In the genomic region with DNA sequence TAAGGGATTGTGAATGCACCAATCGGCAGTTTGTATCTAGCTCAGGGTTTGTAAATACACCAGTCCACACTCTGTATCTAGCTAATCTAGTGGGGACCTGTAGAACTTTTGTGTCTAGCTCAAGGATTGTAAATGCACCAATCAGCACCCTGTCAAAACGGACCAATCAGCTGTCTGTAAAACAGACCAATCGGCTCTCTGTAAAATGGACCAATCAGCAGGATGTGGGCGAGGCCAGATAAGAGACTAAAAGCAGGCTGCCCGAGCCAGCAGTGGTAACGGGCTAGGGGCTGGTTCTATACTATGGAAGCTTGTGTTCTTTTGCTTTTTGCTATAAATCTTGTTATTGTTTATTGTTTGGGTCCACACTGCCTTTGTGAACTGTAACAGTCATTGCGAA, we compare ENCODE assay signal across 8 cellular contexts. TPM values are rescaled to one million over a fixed set of nuclear protein-coding genes. Genes with fewer than 3 reads are reported as not detected.
DNase-seq lines count a peak whose midpoint lies in the region; ATAC-seq and TF ChIP-seq lines count a peak whose summit lies in the region.
"Not testable (repeated sequence)": the region's sequence is repeated elsewhere in the genome, so short reads cannot be mapped to it uniquely, and the experiment has no call there.

No MANE protein-coding gene starts in this region.

- peak overlapping the region; percentile 34 for H3K4me3 Mint-ChIP-seq in activated CD4-positive, alpha-beta memory T cell treated with anti-CD3 and anti-CD28 coated beads, Interleukin-2, amount 10 ng/mL, durations not matched to agents 7 days and 5 days
- peak overlapping the region; percentile 8 for H3K4me3 Mint-ChIP-seq in activated naive CD8-positive, alpha-beta T cell treated with anti-CD3 and anti-CD28 coated beads, Interleukin-2, amount 10 ng/mL, durations not matched to agents 7 days and 5 days
- H3K4me3 Mint-ChIP-seq in natural killer cell, result peak overlapping the region; percentile 49
- peak overlapping the region; percentile 75 for H3K4me3 Mint-ChIP-seq in stimulated activated naive CD8-positive, alpha-beta T cell treated with anti-CD3 and anti-CD28 coated beads, Interleukin-15, amount 100 ng/mL, for 72 hours

- not testable (repeated sequence) for H3K36me3 ChIP-seq in SK-N-SH (replicated peaks in 1 of 2; ENCODE audit: control insufficient read depth in 1 of 2, insufficient read depth in 2 of 2, low read length in 1 of 2); gastroesophageal sphincter

- not testable (repeated sequence) for H3K79me2 ChIP-seq in SK-N-SH (ENCODE audit: insufficient read depth)

- TF ChIP-seq CTCF in 22Rv1 (IDR thresholded peaks at IDR 0.05); SK-N-SH (IDR thresholded peaks at IDR 0.05); gastroesophageal sphincter (IDR thresholded peaks at IDR 0.05); natural killer cell (IDR thresholded peaks at IDR 0.05): not testable (repeated sequence)

- TF ChIP-seq EP300 in SK-N-SH (IDR thresholded peaks at IDR 0.05; ENCODE audit: borderline replicate concordance in 1 of 2, low read depth in 1 of 2, low read length in 1 of 2); gastroesophageal sphincter (IDR thresholded peaks at IDR 0.05): not testable (repeated sequence)

- TF ChIP-seq RAD21 in SK-N-SH (IDR thresholded peaks at IDR 0.05; ENCODE audit: low read length), result not testable (repeated sequence)

- not testable (repeated sequence) for H3K27me3 ChIP-seq in SK-N-SH (ENCODE audit: insufficient read depth); gastroesophageal sphincter

- peak overlapping the region; percentile 92 for H3K27ac ChIP-seq in 22Rv1
- not testable (repeated sequence) for H3K27ac ChIP-seq in SK-N-SH (ENCODE audit: low read depth in 2 of 2, low read length in 1 of 2)
- H3K27ac ChIP-seq in gastroesophageal sphincter, result peak overlapping the region in 3 of 4 donors; percentile 83 to 89 (median 85)

- CTCF ChIA-PET in SK-N-SH (lab: Yijun Ruan, JAX), result interaction anchor here (0.8 to 2.5 kb wide), 4 partner anchors 19 to 424 kb away, joined by 3 to 11 read pairs (median 4); partner anchors contain the start of gene FAM8A1
- CTCF ChIA-PET in activated CD4-positive, alpha-beta memory T cell treated with anti-CD3 and anti-CD28 coated beads, Interleukin-2, amount 10 ng/mL, durations not matched to agents 7 days and 5 days (lab: Charles Lee), result interaction anchor here (0.8 to 2.3 kb wide), 4 partner anchors 9 to 426 kb away, joined by 3 to 9 read pairs (median 4); no protein-coding TSS in a partner anchor

- 95% methylated on average over 7 of the region's 7 CpGs for WGBS in SK-N-SH (ENCODE audit: low lambda C conversion rate)
- WGBS in gastroesophageal sphincter (ENCODE audit: low coverage in 1 of 2), 2 donors, result 90% methylated on average over 2 to 5 of the region's 7 CpGs

- intact Hi-C loops in natural killer cell (cut with micrococcal nuclease), result loop anchor here (5.0 kb wide), 1 partner anchor 236 kb away; no protein-coding TSS in a partner anchor

- peak overlapping the region; percentile 87; the same call in 1 of the 2 replicates for H2AFZ ChIP-seq in SK-N-SH (ENCODE audit: low read depth)

- POLR2A ChIA-PET in SK-N-SH (lab: Yijun Ruan, JAX), result interaction anchor here (1.2 kb wide), 1 partner anchor 423 kb away, joined by 3 read pairs; no protein-coding TSS in a partner anchor
- POLR2A ChIA-PET in activated CD4-positive, alpha-beta memory T cell treated with anti-CD3 and anti-CD28 coated beads, Interleukin-2, amount 10 ng/mL, durations not matched to agents 7 days and 5 days (lab: Charles Lee); activated naive CD8-positive, alpha-beta T cell treated with anti-CD3 and anti-CD28 coated beads, Interleukin-2, amount 10 ng/mL, durations not matched to agents 7 days and 5 days (lab: Charles Lee): not testable (repeated sequence)

- not testable (repeated sequence) for H3K9me2 ChIP-seq in SK-N-SH

- H3K36me3 Mint-ChIP-seq in activated CD4-positive, alpha-beta memory T cell treated with anti-CD3 and anti-CD28 coated beads, Interleukin-2, amount 10 ng/mL, durations not matched to agents 7 days and 5 days (ENCODE audit: low read depth); activated naive CD8-positive, alpha-beta T cell treated with anti-CD3 and anti-CD28 coated beads, Interleukin-2, amount 10 ng/mL, durations not matched to agents 7 days and 5 days: not testable (repeated sequence)
- peaks cover 14% of the 10 kb centered on the region for H3K36me3 Mint-ChIP-seq in natural killer cell

- peaks cover 10% of the 10 kb centered on the region for H3F3A ChIP-seq in SK-N-SH (replicated peaks; ENCODE audit: insufficient read depth)

- H3K27me3 Mint-ChIP-seq in activated CD4-positive, alpha-beta memory T cell treated with anti-CD3 and anti-CD28 coated beads, Interleukin-2, amount 10 ng/mL, durations not matched to agents 7 days and 5 days, result peaks cover 20% of the 10 kb centered on the region
- peaks cover 21% of the 10 kb centered on the region for H3K27me3 Mint-ChIP-seq in activated naive CD8-positive, alpha-beta T cell treated with anti-CD3 and anti-CD28 coated beads, Interleukin-2, amount 10 ng/mL, durations not matched to agents 7 days and 5 days
- H3K27me3 Mint-ChIP-seq in natural killer cell (ENCODE audit: low read depth in 2 of 2), result peaks cover 6 to 23% of the 10 kb centered on the region in 2 donors
- H3K27me3 Mint-ChIP-seq in stimulated activated naive CD8-positive, alpha-beta T cell treated with anti-CD3 and anti-CD28 coated beads, Interleukin-15, amount 100 ng/mL, for 72 hours, result peaks cover 28% of the 10 kb centered on the region

- H4K20me1 ChIP-seq in SK-N-SH (ENCODE audit: insufficient read depth), result not testable (repeated sequence)

- not testable (repeated sequence) for H3K4me1 ChIP-seq in SK-N-SH (ENCODE audit: control insufficient read depth in 1 of 2, insufficient read depth in 2 of 2, low read depth in 1 of 2, low read length in 1 of 2)
- peaks cover 4 to 22% (median 6%) of the 10 kb centered on the region in 3 donors for H3K4me1 ChIP-seq in gastroesophageal sphincter

- ATAC-seq in activated naive CD8-positive, alpha-beta T cell treated with anti-CD3 and anti-CD28 coated beads, Interleukin-2, amount 10 ng/mL, durations not matched to agents 7 days and 5 days (ENCODE audit: low read depth); gastroesophageal sphincter; natural killer cell; stimulated activated naive CD8-positive, alpha-beta T cell treated with anti-CD3 and anti-CD28 coated beads, Interleukin-15, amount 100 ng/mL, for 72 hours: not testable (repeated sequence)

- H3K9ac ChIP-seq in SK-N-SH, result not testable (repeated sequence)

- not testable (repeated sequence) for H3K4me3 ChIP-seq in SK-N-SH (ENCODE audit: low read depth in 2 of 2, low read length in 1 of 2); gastroesophageal sphincter

- H3K4me2 ChIP-seq in SK-N-SH, result not testable (repeated sequence)

- H3K9me3 Mint-ChIP-seq in activated CD4-positive, alpha-beta memory T cell treated with anti-CD3 and anti-CD28 coated beads, Interleukin-2, amount 10 ng/mL, durations not matched to agents 7 days and 5 days, result peaks cover 11% of the 10 kb centered on the region
- not testable (repeated sequence) for H3K9me3 Mint-ChIP-seq in activated naive CD8-positive, alpha-beta T cell treated with anti-CD3 and anti-CD28 coated beads, Interleukin-2, amount 10 ng/mL, durations not matched to agents 7 days and 5 days; natural killer cell
- H3K9me3 Mint-ChIP-seq in stimulated activated naive CD8-positive, alpha-beta T cell treated with anti-CD3 and anti-CD28 coated beads, Interleukin-15, amount 100 ng/mL, for 72 hours, result peaks cover 15 to 18% of the 10 kb centered on the region in 2 donors

- not testable (repeated sequence) for H3K4me1 Mint-ChIP-seq in activated CD4-positive, alpha-beta memory T cell treated with anti-CD3 and anti-CD28 coated beads, Interleukin-2, amount 10 ng/mL, durations not matched to agents 7 days and 5 days; activated naive CD8-positive, alpha-beta T cell treated with anti-CD3 and anti-CD28 coated beads, Interleukin-2, amount 10 ng/mL, durations not matched to agents 7 days and 5 days; stimulated activated naive CD8-positive, alpha-beta T cell treated with anti-CD3 and anti-CD28 coated beads, Interleukin-15, amount 100 ng/mL, for 72 hours
- H3K4me1 Mint-ChIP-seq in natural killer cell, result peaks cover 13 to 23% of the 10 kb centered on the region in 2 donors

- DNase-seq in ELF-1 (ENCODE audit: low read depth, low spot score), result peak; percentile 8
- DNase-seq in SK-N-SH; activated CD4-positive, alpha-beta memory T cell treated with anti-CD3 and anti-CD28 coated beads, Interleukin-2, amount 10 ng/mL, durations not matched to agents 7 days and 5 days; activated naive CD8-positive, alpha-beta T cell treated with anti-CD3 and anti-CD28 coated beads, Interleukin-2, amount 10 ng/mL, durations not matched to agents 7 days and 5 days; natural killer cell; stimulated activated naive CD8-positive, alpha-beta T cell treated with anti-CD3 and anti-CD28 coated beads, Interleukin-15, amount 100 ng/mL, for 72 hours: not testable (repeated sequence)

- not testable (repeated sequence) for H3K27ac Mint-ChIP-seq in activated CD4-positive, alpha-beta memory T cell treated with anti-CD3 and anti-CD28 coated beads, Interleukin-2, amount 10 ng/mL, durations not matched to agents 7 days and 5 days; activated naive CD8-positive, alpha-beta T cell treated with anti-CD3 and anti-CD28 coated beads, Interleukin-2, amount 10 ng/mL, durations not matched to agents 7 days and 5 days; natural killer cell; stimulated activated naive CD8-positive, alpha-beta T cell treated with anti-CD3 and anti-CD28 coated beads, Interleukin-15, amount 100 ng/mL, for 72 hours

- TF ChIP-seq POLR2A in gastroesophageal sphincter (IDR thresholded peaks at IDR 0.05), result not testable (repeated sequence)

- not testable (repeated sequence) for H3K9me3 ChIP-seq in SK-N-SH
- H3K9me3 ChIP-seq in gastroesophageal sphincter, result peaks cover 0 to 11% (median 0%) of the 10 kb centered on the region in 3 donors

RNA-seq across cellular contexts. Expression of gene FAM8A1, which starts 18.8 kb away (rescaled TPM):
- polyA plus RNA-seq in SK-N-SH (2012; rRNA removed), result 5.0 and 6.8 TPM in 2 replicates
- polyA plus RNA-seq in SK-N-SH (2012; cell fraction: cytosol; rRNA removed), result 8.4 and 9.6 TPM in 2 replicates
- 3.4 and 7.0 TPM in 2 replicates for polyA plus RNA-seq in SK-N-SH (2012; cell fraction: nucleus; rRNA removed)
- 10 to 100 TPM; 14.1 to 14.3 TPM for total RNA-seq in activated CD4-positive, alpha-beta memory T cell treated with anti-CD3 and anti-CD28 coated beads, Interleukin-2, amount 10 ng/mL, durations not matched to agents 7 days and 5 days
- total RNA-seq in activated naive CD8-positive, alpha-beta T cell treated with anti-CD3 and anti-CD28 coated beads, Interleukin-2, amount 10 ng/mL, durations not matched to agents 7 days and 5 days, result 10 to 100 TPM; 14.2 to 14.9 TPM
- 10 to 100 TPM; 38.1 to 55.2 (median 45.9) TPM for total RNA-seq in gastroesophageal sphincter
- total RNA-seq in natural killer cell, result 10 to 100 TPM; 32.1 to 45.4 (median 35.5) TPM

Comparison
In these comparisons a context has a peak if more than half of its experiments do, and no peak if none do; other contexts are left out.
1. H3K4me3 Mint-ChIP-seq: peak in every context shown above with its lines; median percentile 75 in stimulated activated naive CD8-positive, alpha-beta T cell treated with anti-CD3 and anti-CD28 coated beads, Interleukin-15, amount 100 ng/mL, for 72 hours; 49 in natural killer cell; 34 in activated CD4-positive, alpha-beta memory T cell treated with anti-CD3 and anti-CD28 coated beads, Interleukin-2, amount 10 ng/mL, durations not matched to agents 7 days and 5 days; 8 in activated naive CD8-positive, alpha-beta T cell treated with anti-CD3 and anti-CD28 coated beads, Interleukin-2, amount 10 ng/mL, durations not matched to agents 7 days and 5 days.